In the genomic region with DNA sequence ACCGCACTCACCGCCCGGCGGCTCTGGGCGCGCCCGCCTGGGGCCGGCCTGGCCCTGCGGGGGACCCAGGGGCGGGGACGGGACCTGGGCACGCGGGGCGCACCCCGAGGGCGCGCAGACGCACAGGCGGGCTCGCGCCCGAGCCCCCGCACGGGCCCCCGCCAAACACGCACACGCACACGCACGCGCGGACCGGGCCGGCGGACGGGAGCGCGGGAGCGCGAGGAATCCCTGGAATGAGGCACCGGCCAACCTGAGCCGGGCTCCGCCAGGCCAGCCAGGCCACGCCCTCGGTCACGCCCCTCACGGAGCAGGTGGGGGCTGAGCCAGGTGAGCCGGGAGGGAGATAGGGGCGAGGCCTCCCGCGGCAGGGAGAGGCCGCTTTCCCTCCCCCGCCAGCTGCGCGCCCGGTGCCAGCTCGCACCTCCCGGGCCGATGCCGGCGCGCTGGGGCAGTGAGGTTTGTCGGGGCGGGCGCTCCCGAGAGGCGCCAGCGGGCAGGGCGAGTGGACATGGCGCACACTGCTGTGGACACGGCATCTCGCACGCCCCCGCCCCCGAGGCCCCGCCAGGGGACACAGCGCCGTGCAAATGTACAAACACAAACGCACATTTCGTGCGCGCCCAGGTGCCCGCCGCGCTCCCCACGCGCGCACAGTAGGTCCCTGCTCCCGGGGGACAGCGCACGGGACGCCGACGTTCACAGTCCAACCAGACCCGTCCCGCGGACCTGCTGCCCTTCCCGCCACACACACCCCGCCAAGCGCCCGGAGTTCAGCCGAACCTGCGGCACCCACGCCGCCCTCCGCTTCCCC, we compare ENCODE assay signal across 8 cellular contexts.
DNase-seq lines count a peak whose midpoint lies in the region; FAIRE-seq and TF ChIP-seq lines count a peak whose summit lies in the region.

No MANE protein-coding gene starts in this region.

- peak overlapping the region; percentile 49 to 98 (median 90) for H3K4me3 Mint-ChIP-seq in immature natural killer cell

- DNase-seq in GM10248 (ENCODE audit: extremely low spot score), result peak; percentile 78
- DNase-seq in HEK293T (ENCODE audit: extremely low spot score), result peak; percentile 86
- DNase-seq in NCI-H1105 (lab: John Stamatoyannopoulos, UW), result peak; percentile 64
- peak; percentile 12 to 41 (median 39) for DNase-seq in activated CD4-positive, CD25-positive, alpha-beta regulatory T cell (lab: John Stamatoyannopoulos, UW)
- DNase-seq in caudate nucleus (lab: John Stamatoyannopoulos, UW), result peak in 54 of 61 donors; percentile 16 to 94 (median 73)
- DNase-seq in immature natural killer cell, result peak; percentile 29 to 43 (median 30)
- peak; percentile 94 for DNase-seq in spleen
- no peak for DNase-seq in D721Med (ENCODE audit: insufficient read length, low spot score)

- no peak for TF ChIP-seq CTCF in GM10248 (IDR thresholded peaks at IDR 0.05; ENCODE audit: control extremely low read depth, extremely low read depth, low read depth, missing control alignments)
- no peak for TF ChIP-seq CTCF in spleen (IDR thresholded peaks at IDR 0.05 in 8 of 11, conservative IDR thresholded peaks at IDR 0.05 in 3 of 11)
- TF ChIP-seq CTCF in D721Med (IDR thresholded peaks at IDR 0.05; ENCODE audit: insufficient read depth, missing control alignments), result no peak

- peaks cover 15 to 23% of the 10 kb centered on the region in 2 donors for H3K4me1 Mint-ChIP-seq in immature natural killer cell

- CTCF ChIA-PET in GM10248 (lab: Yijun Ruan, JAX), result no interaction called here
- CTCF ChIA-PET in HEK293T (lab: Yijun Ruan, JAX), result no interaction called here

- peak overlapping the region; percentile 86 to 97 (median 95) for H3K4me3 ChIP-seq in spleen

- FAIRE-seq in D721Med (lab: Jason Lieb, UNC), result no peak

- no peaks in the 10 kb centered on the region for H3K9me3 ChIP-seq in spleen

- intact Hi-C loops in spleen (cut with DNase I; ENCODE audit: low total_unique reads), result no loop called here

- peaks cover 2 to 11% (median 5%) of the 10 kb centered on the region in 3 donors for H3K27me3 Mint-ChIP-seq in immature natural killer cell (ENCODE audit: low read depth in 3 of 3)

- H3K36me3 Mint-ChIP-seq in immature natural killer cell, result peaks cover 0 to 3% (median under 1%) of the 10 kb centered on the region in 3 donors

- H3K27me3 ChIP-seq in spleen (replicated peaks in 1 of 7), result peaks cover 0 to 22% (median 0%) of the 10 kb centered on the region in 7 donors

- POLR2A ChIA-PET in GM10248 (lab: Yijun Ruan, JAX) (no interaction called here), HEK293T (lab: Yijun Ruan, JAX) (no interaction called here)

- 0 to 1% (median 0%) methylated on average over 41 to 105 of the region's 105 CpGs; no CpG with 5 or more reads in 1 of the 5 donors for WGBS in spleen, 5 donors

- no peak overlapping the region for H3K27ac Mint-ChIP-seq in immature natural killer cell

- no peak overlapping the region for H3K27ac ChIP-seq in caudate nucleus (ENCODE audit: low read depth, low read length)
- peak overlapping the region; percentile 84 to 96 (median 90) for H3K27ac ChIP-seq in spleen

- H3K9me3 Mint-ChIP-seq in immature natural killer cell, result no peaks in the 10 kb centered on the region

- peaks cover 0 to 46% (median 37%) of the 10 kb centered on the region in 6 donors for H3K4me1 ChIP-seq in spleen

- no peak for TF ChIP-seq POLR2A in spleen (IDR thresholded peaks at IDR 0.05)

- no peaks in the 10 kb centered on the region for H3K36me3 ChIP-seq in spleen

TF ChIP-seq in HEK293T, 16 proteins besides CTCF, POLR2A, EP300 and RAD21:
- TF ChIP-seq ARNT (IDR thresholded peaks at IDR 0.05), result no peak
- TF ChIP-seq FOXM1 (IDR thresholded peaks at IDR 0.05; ENCODE audit: borderline replicate concordance), result peak; percentile 80; the same call in 1 of the 2 replicates
- peak; percentile 36; the same call in 1 of the 2 replicates for TF ChIP-seq LEF1 (IDR thresholded peaks at IDR 0.05; ENCODE audit: borderline replicate concordance)
- TF ChIP-seq CTBP1 (IDR thresholded peaks at IDR 0.05; ENCODE audit: borderline replicate concordance), result peak; percentile 82
